Comparison of ENCODE assay signal across 1 cellular context in the genomic region with DNA sequence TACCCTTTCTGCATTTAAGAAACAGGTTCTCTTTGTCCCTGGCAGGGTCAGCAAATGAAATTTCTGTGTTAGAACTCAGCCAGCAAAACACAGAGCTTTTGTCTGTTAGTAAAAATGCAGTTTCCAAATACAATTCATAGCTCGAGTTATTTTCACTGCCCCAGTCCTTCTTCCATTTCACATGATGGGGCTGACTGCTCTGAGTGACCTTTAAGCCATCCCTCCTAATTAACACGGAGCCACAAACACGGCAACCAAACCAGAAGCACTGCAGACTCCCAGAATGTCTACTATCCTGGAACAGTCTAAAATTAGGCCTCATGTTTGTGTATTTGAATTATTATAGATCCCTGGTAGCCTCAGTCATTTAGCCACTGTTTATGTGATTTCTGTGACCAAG.
TF ChIP-seq lines count a peak whose summit lies in the region.

No MANE protein-coding gene starts in this region.

TF ChIP-seq in SK-N-SH, 30 proteins besides CTCF, POLR2A, EP300 and RAD21 (continued from another document):
- TF ChIP-seq IRF3 (IDR thresholded peaks at IDR 0.05; ENCODE audit: low read depth, low read length) (no peak), CHD2 (IDR thresholded peaks at IDR 0.05; ENCODE audit: low read length, partially characterized antibody) (no peak), MXI1 (IDR thresholded peaks at IDR 0.05; ENCODE audit: low read depth, low read length) (no peak), MEF2A (IDR thresholded peaks at IDR 0.05; ENCODE audit: borderline replicate concordance, low read depth) (no peak), TCF12 (IDR thresholded peaks at IDR 0.05) (no peak), GABPA (IDR thresholded peaks at IDR 0.05; ENCODE audit: low read depth) (no peak)
